In genomic region chr10:34186740-34187139, GRCh38 we compare ENCODE assay signal across 23 cellular contexts.
DNase-seq lines count a peak whose midpoint lies in the region; ATAC-seq and TF ChIP-seq lines count a peak whose summit lies in the region.
"Had no signal": no experiment of that assay in that cellular context is flagged by ENCODE, and none has a peak within 500 bp of the region (broad histone marks: within the 10 kb centered on the region; RNA-seq: fewer than 3 reads in every experiment).

No MANE protein-coding gene starts in this region.

- CTCF ChIA-PET in IMR-90 (lab: Yijun Ruan, JAX), result interaction anchor here (0.8 kb wide), 1 partner anchor 78 kb away, joined by 3 read pairs; no protein-coding TSS in a partner anchor

- H2AFZ ChIP-seq in IMR-90 (replicated peaks; ENCODE audit: low read length, poor library complexity), result no peak overlapping the region
- H2AFZ ChIP-seq in neuronal stem cell (ENCODE audit: low read length), result no peak overlapping the region

- H3K56ac ChIP-seq in IMR-90 (ENCODE audit: extremely low read depth, insufficient read depth, low read length), result no peak overlapping the region

- no peak overlapping the region for H2BK20ac ChIP-seq in IMR-90 (ENCODE audit: low read depth, low read length)

- no peak for ATAC-seq in IMR-90 (ENCODE audit: low read depth)
- no peak for ATAC-seq in GM21526 (IDR thresholded peaks at IDR 0.05; ENCODE audit: low FRiP score, unreplicated experiment)
- ATAC-seq in GM18517 (IDR thresholded peaks at IDR 0.05; ENCODE audit: unreplicated experiment), result no peak
- no peak for ATAC-seq in left lobe of liver

- H3K18ac ChIP-seq in IMR-90 (ENCODE audit: low read depth, low read length) (no peak overlapping the region), neuronal stem cell (ENCODE audit: low read length) (peak overlapping the region; percentile 81)

- no peak overlapping the region for H3K4ac ChIP-seq in IMR-90 (ENCODE audit: low read depth, low read length)
- no peak overlapping the region for H3K4ac ChIP-seq in neuronal stem cell (ENCODE audit: low read length)

- H3K23ac ChIP-seq in IMR-90 (ENCODE audit: low read depth, low read length) (no peak overlapping the region), neuronal stem cell (ENCODE audit: low read depth, low read length, poor library complexity) (no peak overlapping the region)

- no peak overlapping the region for H3K9ac ChIP-seq in IMR-90 (ENCODE audit: low read depth, low read length)
- H3K9ac ChIP-seq in iPS-20b (ENCODE audit: low read depth, low read length), result peak overlapping the region; percentile 33; the same call in 1 of the 2 replicates
- H3K9ac ChIP-seq in neuronal stem cell (ENCODE audit: low read depth, low read length, poor library complexity), result peak overlapping the region; percentile 24

- H4K91ac ChIP-seq in IMR-90 (ENCODE audit: insufficient read depth, low read depth, low read length) (no peak overlapping the region), neuronal stem cell (ENCODE audit: low read depth, low read length, poor library complexity) (no peak overlapping the region)

- H3K4me2 ChIP-seq in IMR-90 (ENCODE audit: low read depth, low read length), result no peak overlapping the region
- H3K4me2 ChIP-seq in neuronal stem cell (ENCODE audit: insufficient read depth, low read length, poor library complexity, severe bottlenecking), result no peak overlapping the region

- WGBS in IMR-90 (ENCODE audit: extremely low coverage in 2 of 2, insufficient read length in 1 of 2), 2 experiments, result no CpG with 5 or more reads among the region's 3 CpGs
- WGBS in neuronal stem cell (ENCODE audit: extremely low coverage in 2 of 2, insufficient read length in 2 of 2, insufficient replicate concordance in 1 of 2), 2 donors, result no CpG with 5 or more reads among the region's 3 CpGs

- H3K27ac ChIP-seq in IMR-90 (ENCODE audit: insufficient read depth, low read length), result no peak overlapping the region
- peak overlapping the region; percentile 24 for H3K27ac ChIP-seq in iPS-20b (ENCODE audit: low read length)
- peak overlapping the region; percentile 41 for H3K27ac ChIP-seq in neuronal stem cell (replicated peaks; ENCODE audit: low read length)
- H3K27ac ChIP-seq: C4-2B, left ventricle myocardium inferior, neutrophil, vagina had no signal

- 0 out of 2 replicates have a peak, but pooled peaks cover 3% of the 10 kb centered on the region for H3K4me1 ChIP-seq in IMR-90 (ENCODE audit: control insufficient read depth, insufficient read depth, low read length)
- H3K4me1 ChIP-seq in iPS-20b (ENCODE audit: insufficient read depth, low read length), result peaks cover 56% of the 10 kb centered on the region
- peaks cover 28 to 33% of the 10 kb centered on the region in 2 donors for H3K4me1 ChIP-seq in neuronal stem cell (ENCODE audit: control insufficient read depth in 2 of 2, insufficient read depth in 1 of 2, low read depth in 1 of 2, low read length in 2 of 2)
- H3K4me1 ChIP-seq: vagina had no signal

- in situ Hi-C loops in IMR-90 (cut with MboI; ENCODE audit: low sequenced_read_pairs), result no loop called here

- H3K4me3 ChIP-seq in IMR-90 (ENCODE audit: insufficient read depth, low read depth, low read length) (no peak overlapping the region), iPS-20b (ENCODE audit: low read length) (peak overlapping the region; percentile 19), neuronal stem cell (ENCODE audit: low read length in 2 of 2) (no peak overlapping the region)
- H3K4me3 ChIP-seq: esophagus muscularis mucosa, left ventricle myocardium inferior, mucosa of descending colon, vagina had no signal

- H2BK120ac ChIP-seq in IMR-90 (ENCODE audit: low read depth, low read length) (no peak overlapping the region), neuronal stem cell (ENCODE audit: low read depth, low read length) (no peak overlapping the region)

- no peak overlapping the region for H2BK12ac ChIP-seq in neuronal stem cell (ENCODE audit: low read length)

- H2AK9ac ChIP-seq in IMR-90 (replicated peaks; ENCODE audit: low read depth, low read length, poor library complexity), result no peak overlapping the region

- H2BK5ac ChIP-seq in IMR-90 (ENCODE audit: low read depth, low read length, poor library complexity, severe bottlenecking), result no peak overlapping the region
- H2BK5ac ChIP-seq in neuronal stem cell (ENCODE audit: low read length), result no peak overlapping the region

- H3K79me1 ChIP-seq in IMR-90 (ENCODE audit: low read depth in 1 of 2, low read length in 2 of 2) (no peaks in the 10 kb centered on the region), neuronal stem cell (ENCODE audit: low read depth, low read length) (no peaks in the 10 kb centered on the region)

- POLR2A ChIA-PET in IMR-90 (lab: Charles Lee; ENCODE audit: unreplicated experiment), result no interaction called here

- H3K9me3 ChIP-seq in IMR-90 (ENCODE audit: control insufficient read depth, insufficient read depth, low read length) (no peaks in the 10 kb centered on the region), iPS-20b (ENCODE audit: insufficient read depth, low read depth, low read length) (no peaks in the 10 kb centered on the region), neuronal stem cell (replicated peaks in 1 of 2; ENCODE audit: control insufficient read depth in 2 of 2, insufficient read depth in 1 of 2, low read depth in 1 of 2, low read length in 2 of 2) (no peaks in the 10 kb centered on the region)
- H3K9me3 ChIP-seq: esophagus muscularis mucosa, left ventricle myocardium inferior, mucosa of descending colon, neutrophil, vagina had no signal

- H4K5ac ChIP-seq in IMR-90 (ENCODE audit: low read depth, low read length), result no peak overlapping the region

- peak overlapping the region; percentile 9; the same call in 1 of the 2 replicates for H2AK5ac ChIP-seq in IMR-90 (ENCODE audit: low read depth, low read length)
- H2AK5ac ChIP-seq in neuronal stem cell (ENCODE audit: low read depth, low read length), result peak overlapping the region; percentile 3

- no peaks in the 10 kb centered on the region for H3K9me1 ChIP-seq in IMR-90 (ENCODE audit: insufficient read depth, low read length)

- no peak overlapping the region for H4K8ac ChIP-seq in IMR-90 (ENCODE audit: low read depth in 2 of 2, low read length in 2 of 2)
- no peak overlapping the region for H4K8ac ChIP-seq in neuronal stem cell (ENCODE audit: low read depth, low read length)

- TF ChIP-seq RAD21 in IMR-90 (IDR thresholded peaks at IDR 0.05; ENCODE audit: low read length), result no peak

- DNase-seq in IMR-90, result no peak
- DNase-seq in astrocyte of the hippocampus (ENCODE audit: low read depth, low spot score), result peak; percentile 63
- DNase-seq in neuronal stem cell (ENCODE audit: low spot score), result no peak
- no peak for DNase-seq in NAMALWA (ENCODE audit: low spot score)
- DNase-seq in left lobe of liver (ENCODE audit: low spot score), result no peak
- DNase-seq: activated CD4-positive, alpha-beta T cell treated with anti-CD3 and anti-CD28 coated beads for 4 hours; activated CD8-positive, alpha-beta memory T cell treated with anti-CD3 and anti-CD28 coated beads for 24 hours; activated effector memory CD4-positive, alpha-beta T cell treated with Interleukin-2 at 50 U/mL for 16 hours; aorta; caudate nucleus; left ventricle myocardium inferior; mucosa of descending colon; NCI-H1092; NCI-H187; stimulated activated CD4-positive, alpha-beta T cell treated with anti-CD3 and anti-CD28 coated beads, Interleukin-4, amount 100 ng/mL, for 24 hours; stimulated activated naive CD4-positive, alpha-beta T cell had no signal

- H3K36me3 ChIP-seq in IMR-90 (ENCODE audit: control insufficient read depth, insufficient read depth, low read length) (no peaks in the 10 kb centered on the region), iPS-20b (ENCODE audit: insufficient read depth, low read depth, low read length) (no peaks in the 10 kb centered on the region), neuronal stem cell (replicated peaks in 1 of 2; ENCODE audit: control insufficient read depth in 2 of 2, insufficient read depth in 2 of 2, low read length in 2 of 2) (no peaks in the 10 kb centered on the region)
- H3K36me3 ChIP-seq: esophagus muscularis mucosa, left ventricle myocardium inferior, neutrophil, vagina had no signal

- no peaks in the 10 kb centered on the region for H3K27me3 ChIP-seq in IMR-90 (ENCODE audit: control insufficient read depth, insufficient read depth, low read length)
- no peaks in the 10 kb centered on the region; the same call in 1 of the 2 replicates for H3K27me3 ChIP-seq in iPS-20b (ENCODE audit: insufficient read depth, low read length)
- H3K27me3 ChIP-seq in neuronal stem cell (ENCODE audit: control insufficient read depth in 3 of 3, insufficient read depth in 3 of 3, low read depth in 1 of 3, low read length in 3 of 3), result no peaks in the 10 kb centered on the region
- H3K27me3 ChIP-seq: esophagus muscularis mucosa, neutrophil, vagina had no signal

- no peaks in the 10 kb centered on the region for H4K20me1 ChIP-seq in IMR-90 (ENCODE audit: insufficient read depth, low read length)

- BruUV-seq in IMR-90 (replicated peaks; lab: Mats Ljungman, UMichigan), result no TSS peak

- H3K14ac ChIP-seq in IMR-90 (replicated peaks; ENCODE audit: low read depth, low read length) (no peak overlapping the region), neuronal stem cell (ENCODE audit: low read length) (peak overlapping the region; percentile 25)

- TF ChIP-seq CTCF in IMR-90 (conservative IDR thresholded peaks at IDR 0.05; ENCODE audit: low read depth, low read length), result no peak

- H2BK15ac ChIP-seq in IMR-90 (ENCODE audit: low read depth, low read length), result no peak overlapping the region
- no peak overlapping the region for H2BK15ac ChIP-seq in neuronal stem cell (ENCODE audit: low read length)

- no peak for TF ChIP-seq POLR2A in IMR-90 (IDR thresholded peaks at IDR 0.05; ENCODE audit: low read depth, low read length)

- dilution Hi-C loops in IMR-90 (cut with HindIII; ENCODE audit: low sequenced_read_pairs, unreplicated experiment), result no loop called here

- intact Hi-C loops in IMR-90 (cut with micrococcal nuclease), result no loop called here

TF ChIP-seq in IMR-90, 13 proteins besides CTCF, POLR2A, EP300 and RAD21 (continues in another document):
- TF ChIP-seq BHLHE40 (IDR thresholded peaks at IDR 0.05; ENCODE audit: low read depth, low read length) (no peak), MXI1 (IDR thresholded peaks at IDR 0.05; ENCODE audit: borderline replicate concordance, low read depth, low read length) (no peak), CEBPB (IDR thresholded peaks at IDR 0.05; ENCODE audit: low read depth, low read length) (no peak), CHD1 (IDR thresholded peaks at IDR 0.05; ENCODE audit: low read depth, low read length) (no peak), RFX5 (IDR thresholded peaks at IDR 0.05; ENCODE audit: low read depth, low read length) (no peak), USF2 (IDR thresholded peaks at IDR 0.05; ENCODE audit: low read depth, low read length) (no peak)
